Comparison of ENCODE assay signal across 18 cellular contexts in the genomic region with DNA sequence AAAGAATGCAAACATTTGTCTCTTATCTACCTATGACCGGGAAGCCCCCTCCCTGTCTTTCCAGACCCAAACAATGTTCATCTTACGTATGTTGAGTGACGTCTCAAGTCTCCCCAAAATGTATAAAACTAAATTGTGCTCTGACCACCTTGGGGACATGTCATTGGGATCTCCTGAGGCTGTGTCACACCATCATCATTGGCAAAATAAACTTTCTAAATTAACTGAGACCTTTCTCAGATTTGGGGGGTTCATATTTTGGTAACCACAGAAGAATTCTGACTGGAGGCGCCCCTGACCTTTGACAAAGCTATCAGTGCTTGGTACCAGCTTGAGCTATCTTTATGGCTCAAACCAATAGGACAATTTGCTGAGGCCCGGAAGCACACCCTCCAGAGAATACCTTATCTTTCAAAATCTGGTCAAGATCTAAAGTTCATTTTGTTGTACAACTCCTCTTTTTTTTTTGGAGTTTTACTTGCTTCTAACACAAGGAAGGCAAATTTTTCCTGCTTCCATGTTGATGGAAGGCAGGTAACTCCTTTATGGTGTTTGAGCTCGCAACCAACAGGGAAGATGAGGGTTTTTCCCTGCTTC. TPM values are rescaled to one million over a fixed set of nuclear protein-coding genes. Genes with fewer than 3 reads are reported as not detected.
A peak's percentile ranks its signal among the peaks of the same experiment; 100 is the strongest.
DNase-seq lines count a peak whose midpoint lies in the region; ATAC-seq, FAIRE-seq and TF ChIP-seq lines count a peak whose summit lies in the region.
"Had no signal": no experiment of that assay in that cellular context is flagged by ENCODE, and none has a peak within 500 bp of the region (broad histone marks: within the 10 kb centered on the region; RNA-seq: fewer than 3 reads in every experiment).

No MANE protein-coding gene starts in this region.

- peaks cover 5% of the 10 kb centered on the region for H3K9me3 ChIP-seq in H9 (ENCODE audit: control insufficient read depth, low read depth, low read length)
- H3K9me3 ChIP-seq in H1 (ENCODE audit: insufficient read depth in 2 of 2, low read depth in 1 of 2, low read length in 1 of 2), result no peaks in the 10 kb centered on the region
- H3K9me3 ChIP-seq in HepG2 (ENCODE audit: low read length), result peaks cover 16% of the 10 kb centered on the region
- H3K9me3 ChIP-seq in smooth muscle cell (replicated peaks; ENCODE audit: low read depth), result no peaks in the 10 kb centered on the region
- peaks cover 0 to 22% of the 10 kb centered on the region in 2 donors for H3K9me3 ChIP-seq in right atrium auricular region
- H3K9me3 ChIP-seq in spleen, result peaks cover 3 to 29% (median 25%) of the 10 kb centered on the region in 8 donors

- H2BK120ac ChIP-seq in H9 (ENCODE audit: low read depth, low read length, poor library complexity, severe bottlenecking), result no peak overlapping the region
- no peak overlapping the region for H2BK120ac ChIP-seq in H1 (replicated peaks; ENCODE audit: low read depth, low read length)

- H2BK15ac ChIP-seq in H9 (ENCODE audit: low read depth, low read length) (no peak overlapping the region), H1 (ENCODE audit: low read length) (no peak overlapping the region)

- TF ChIP-seq RAD21 in H1 (IDR thresholded peaks at IDR 0.05 in 1 of 2, conservative IDR thresholded peaks at IDR 0.05 in 1 of 2; ENCODE audit: low read depth in 2 of 2, low read length in 2 of 2) (no peak), HepG2 (CRISPR knock-in tag; IDR thresholded peaks at IDR 0.05) (no peak)

- peak; percentile 6; the same call in 1 of the 3 replicates for ATAC-seq in HepG2

- H3K18ac ChIP-seq in H9 (ENCODE audit: insufficient read length, low read depth, low read length) (no peak overlapping the region), H1 (ENCODE audit: extremely low read depth, low read length) (peak overlapping the region; percentile 25; the same call in 1 of the 2 replicates)

- H3K4me1 Mint-ChIP-seq in H9, result peaks cover 33 to 52% of the 10 kb centered on the region in 2 experiments
- H3K4me1 Mint-ChIP-seq: B cell had no signal

- H3K27me3 ChIP-seq in H9 (ENCODE audit: insufficient read depth, low read length) (no peaks in the 10 kb centered on the region), H1 (replicated peaks in 1 of 4; ENCODE audit: control insufficient read depth in 3 of 4, extremely low read depth in 1 of 4, insufficient read depth in 3 of 4, low read length in 3 of 4) (no peaks in the 10 kb centered on the region), HepG2 (ENCODE audit: control insufficient read depth in 1 of 2, insufficient read depth in 2 of 2, low read length in 2 of 2) (no peaks in the 10 kb centered on the region; a peak in 1 of 5 replicates), smooth muscle cell (ENCODE audit: low read depth) (no peaks in the 10 kb centered on the region), right atrium auricular region (no peaks in the 10 kb centered on the region), spleen (replicated peaks in 1 of 7) (peaks cover 0 to 12% (median 0%) of the 10 kb centered on the region in 7 donors)

- H4K8ac ChIP-seq in H9 (replicated peaks; ENCODE audit: insufficient read length, low read depth, low read length) (no peak overlapping the region), H1 (ENCODE audit: extremely low read depth, insufficient read depth, low read length) (no peak overlapping the region)

- TF ChIP-seq CTCF in H9 (conservative IDR thresholded peaks at IDR 0.05) (no peak), H1 (IDR thresholded peaks at IDR 0.05; ENCODE audit: control extremely low read depth in 1 of 3, insufficient read depth in 1 of 3, low read depth in 1 of 3, low read length in 3 of 3) (no peak), HepG2 (CRISPR knock-in tag; IDR thresholded peaks at IDR 0.05) (no peak), smooth muscle cell (IDR thresholded peaks at IDR 0.05; ENCODE audit: borderline replicate concordance, insufficient read depth, poor library complexity, severe bottlenecking) (no peak), right atrium auricular region (IDR thresholded peaks at IDR 0.05) (no peak), spleen (IDR thresholded peaks at IDR 0.05 in 8 of 11, conservative IDR thresholded peaks at IDR 0.05 in 3 of 11) (no peak)

- H3K4me3 ChIP-seq in H1 (ENCODE audit: extremely low read depth in 1 of 4, insufficient read depth in 2 of 4, low read depth in 3 of 4, low read length in 4 of 4) (peak overlapping the region in 1 of 4 experiments; percentile 17; a peak in 1 of 8 replicates), HepG2 (replicated peaks in 1 of 3; ENCODE audit: insufficient read depth in 1 of 3, low read depth in 2 of 3, low read length in 3 of 3) (peak overlapping the region; percentile 54 to 57 (median 56); a peak in 4 of 6 replicates), smooth muscle cell (peak overlapping the region; percentile 42), right atrium auricular region (no peak overlapping the region), spleen (no peak overlapping the region)
- H3K4me3 ChIP-seq: HAP-1 had no signal

- CTCF ChIA-PET in H1 (lab: Charles Lee; ENCODE audit: partially characterized antibody) (interaction anchor here (0.6 to 16.3 kb wide), 8 partner anchors 8 to 257 kb away, joined by 3 to 171 read pairs (median 4); partner anchors contain the start of gene ZNRF1), HepG2 (lab: Yijun Ruan, JAX; ENCODE audit: low intra/inter-chr PET ratio, low total read pairs) (no interaction called here)

- H3K14ac ChIP-seq in H9 (ENCODE audit: insufficient read depth, low read length) (no peak overlapping the region), H1 (ENCODE audit: insufficient read length) (no peak overlapping the region)

- TF ChIP-seq POLR2A in H1 (IDR thresholded peaks at IDR 0.05; ENCODE audit: control extremely low read depth in 1 of 2, low read depth in 2 of 2, low read length in 2 of 2) (no peak), HepG2 (IDR thresholded peaks at IDR 0.05; ENCODE audit: insufficient read depth in 1 of 2, low read depth in 2 of 2, low read length in 2 of 2) (no peak), spleen (IDR thresholded peaks at IDR 0.05) (no peak)

- H3K36me3 ChIP-seq in H1 (ENCODE audit: control insufficient read depth in 2 of 4, insufficient read depth in 4 of 4, low read length in 3 of 4), result peaks cover 0 to 3% (median 1%) of the 10 kb centered on the region in 4 experiments; a peak in 2 of 8 replicates
- no peaks in the 10 kb centered on the region; a peak in 1 of 5 replicates for H3K36me3 ChIP-seq in HepG2 (replicated peaks in 1 of 2; ENCODE audit: control insufficient read depth in 1 of 2, insufficient read depth in 2 of 2, low read length in 2 of 2)
- no peaks in the 10 kb centered on the region for H3K36me3 ChIP-seq in smooth muscle cell (ENCODE audit: low read depth)
- H3K36me3 ChIP-seq in right atrium auricular region, result no peaks in the 10 kb centered on the region
- H3K36me3 ChIP-seq in spleen, result no peaks in the 10 kb centered on the region
- H3K36me3 ChIP-seq: HAP-1 had no signal

- H2AFZ ChIP-seq in H9 (ENCODE audit: low read length), result no peak overlapping the region
- H2AFZ ChIP-seq in H1 (ENCODE audit: low read length), result 0 out of 2 replicates have a peak overlapping the region, but pooled peaks have one; percentile 17
- H2AFZ ChIP-seq in HepG2 (ENCODE audit: low read length), result peak overlapping the region; percentile 42
- no peak overlapping the region for H2AFZ ChIP-seq in smooth muscle cell (ENCODE audit: low read depth)

- no peak overlapping the region for H3T11ph ChIP-seq in H9 (ENCODE audit: low read length)

- H3K27me3 Mint-ChIP-seq in H9 (ENCODE audit: low read depth), result peaks cover 2% of the 10 kb centered on the region; the same call in 1 of the 2 replicates
- H3K27me3 Mint-ChIP-seq: B cell; CD4-positive, alpha-beta T cell had no signal

- H3K56ac ChIP-seq in H9 (ENCODE audit: insufficient read length, low read depth, low read length) (no peak overlapping the region), H1 (replicated peaks; ENCODE audit: insufficient read length, low read depth, low read length) (no peak overlapping the region)

- H3K79me2 ChIP-seq in H9 (ENCODE audit: insufficient read depth, low read length), result no peaks in the 10 kb centered on the region
- no peaks in the 10 kb centered on the region; a peak in 1 of 4 replicates for H3K79me2 ChIP-seq in H1 (ENCODE audit: control insufficient read depth in 1 of 2, insufficient read depth in 2 of 2, low read length in 2 of 2)
- H3K79me2 ChIP-seq in HepG2 (ENCODE audit: insufficient read depth, low read length), result peaks cover 30% of the 10 kb centered on the region
- H3K79me2 ChIP-seq in smooth muscle cell (ENCODE audit: low read depth), result no peaks in the 10 kb centered on the region

- in situ Hi-C loops in HepG2 (cut with HindIII; ENCODE audit: extremely low pct_ligation_motif_present, low pct_unique_long_range_greater_than_20kb), result no loop called here

- H2BK12ac ChIP-seq in H9 (ENCODE audit: insufficient read length, low read depth, low read length) (no peak overlapping the region), H1 (ENCODE audit: low read depth, low read length) (peak overlapping the region; percentile 85; the same call in 1 of the 2 replicates)

- H3K4me3 Mint-ChIP-seq in H9, result 0 out of 5 replicates have a peak overlapping the region, but pooled peaks of 1 of the 2 experiments have one; percentile 2
- H3K4me3 Mint-ChIP-seq: B cell; CD4-positive, alpha-beta T cell had no signal

- peak overlapping the region; percentile 34 to 95 (median 93); a peak in 6 of 7 replicates for H3K27ac Mint-ChIP-seq in H9
- H3K27ac Mint-ChIP-seq: B cell; CD4-positive, alpha-beta T cell had no signal

- H2AK5ac ChIP-seq in H9 (ENCODE audit: insufficient read length, low read length) (no peak overlapping the region), H1 (ENCODE audit: low read depth, low read length) (no peak overlapping the region)

- H2BK20ac ChIP-seq in H9 (ENCODE audit: low read depth, low read length, poor library complexity, severe bottlenecking) (no peak overlapping the region), H1 (ENCODE audit: low read length) (peak overlapping the region; percentile 86; the same call in 1 of the 2 replicates)

- no peak for DNase-seq in H9
- no peak for DNase-seq in H1 (ENCODE audit: low read depth in 1 of 2, low spot score in 2 of 2)
- DNase-seq in HepG2 (ENCODE audit: low spot score), result peak; percentile 51
- no peak for DNase-seq in smooth muscle cell (lab: John Stamatoyannopoulos, UW; ENCODE audit: unreplicated experiment)
- DNase-seq in right atrium auricular region (ENCODE audit: low spot score), result no peak
- no peak for DNase-seq in NCI-H146 treated with DMSO at 0.1 percent for 48 hours (lab: John Stamatoyannopoulos, UW; ENCODE audit: unreplicated experiment)
- no peak for DNase-seq in spleen
- DNase-seq: C1 segment of cervical spinal cord; CD4-positive, alpha-beta T cell; DND-41; GF-D8; IMR-90; KG1 had no signal

- no peak overlapping the region for H3K9ac ChIP-seq in H9 (ENCODE audit: extremely low read depth, insufficient read length, low read length)
- H3K9ac ChIP-seq in H1 (replicated peaks in 1 of 4; ENCODE audit: extremely low read depth in 1 of 4, low read depth in 3 of 4, low read length in 3 of 4), result no peak overlapping the region; a peak in 2 of 7 replicates
- peak overlapping the region; percentile 53 for H3K9ac ChIP-seq in HepG2 (ENCODE audit: insufficient read depth, low read depth, low read length)
- H3K9ac ChIP-seq in smooth muscle cell (ENCODE audit: low read depth), result no peak overlapping the region

- no TSS peak for BruUV-seq in HepG2 (replicated peaks; lab: Mats Ljungman, UMichigan)

- intact Hi-C loops in HepG2 (cut with micrococcal nuclease; ENCODE audit: unreplicated experiment) (no loop called here), spleen (cut with DNase I; ENCODE audit: low total_unique reads) (no loop called here)

- FAIRE-seq in H1 (lab: Jason Lieb, UNC), result peak; percentile 52
- peak; percentile 83 for FAIRE-seq in HepG2 (lab: Jason Lieb, UNC)
- FAIRE-seq: A204.1, D721Med had no signal

- H3K36me3 Mint-ChIP-seq in H9 (ENCODE audit: insufficient read depth in 1 of 3, low read depth in 3 of 3), result peaks cover 9 to 16% (median 12%) of the 10 kb centered on the region in 3 experiments

- POLR2A ChIA-PET in H1 (lab: Charles Lee; ENCODE audit: partially characterized antibody), result interaction anchor here (1.0 to 5.7 kb wide), 6 partner anchors 9 to 149 kb away, joined by 3 to 37 read pairs (median 4); partner anchors contain the start of gene ZNRF1
- POLR2A ChIA-PET in HepG2 (lab: Yijun Ruan, JAX), result interaction anchor here (0.9 to 2.3 kb wide), 4 partner anchors 8 to 127 kb away, joined by 4 to 9 read pairs (median 7); no protein-coding TSS in a partner anchor

- H3K23ac ChIP-seq in H9 (ENCODE audit: insufficient read length, low read depth, low read length), result no peak overlapping the region
- H3K23ac ChIP-seq in H1 (ENCODE audit: insufficient read length), result no peak overlapping the region

- H3K79me1 ChIP-seq in H9 (ENCODE audit: insufficient read depth, low read depth, low read length, poor library complexity, severe bottlenecking) (no peaks in the 10 kb centered on the region), H1 (ENCODE audit: low read depth, low read length) (peaks cover 3% of the 10 kb centered on the region; the same call in 1 of the 2 replicates)

- peaks cover 18 to 22% of the 10 kb centered on the region in 2 experiments for H3K9me3 Mint-ChIP-seq in H9

- H4K91ac ChIP-seq in H9 (ENCODE audit: insufficient read length, low read depth, low read length) (no peak overlapping the region), H1 (replicated peaks; ENCODE audit: insufficient read length, low read length) (no peak overlapping the region)

- H3K27ac ChIP-seq in H9 (ENCODE audit: insufficient read length, low read depth, low read length) (peak overlapping the region; percentile 34), H1 (ENCODE audit: low read depth, low read length) (no peak overlapping the region; the same call in 1 of the 2 replicates), HepG2 (ENCODE audit: extremely low read length, insufficient read depth, low read length) (peak overlapping the region; percentile 66), smooth muscle cell (ENCODE audit: low read depth) (no peak overlapping the region), right atrium auricular region (no peak overlapping the region), spleen (no peak overlapping the region)

- no peaks in the 10 kb centered on the region for H3K23me2 ChIP-seq in H9 (ENCODE audit: insufficient read length, low read depth, low read length, poor library complexity, severe bottlenecking)
- H3K23me2 ChIP-seq in H1 (ENCODE audit: low read depth, low read length), result no peaks in the 10 kb centered on the region

- H3K4ac ChIP-seq in H9 (ENCODE audit: low read depth, low read length) (no peak overlapping the region), H1 (replicated peaks; ENCODE audit: insufficient read length, low read depth, low read length) (no peak overlapping the region)

- H4K20me1 ChIP-seq in H9 (ENCODE audit: control insufficient read depth, insufficient read depth, insufficient read length) (no peaks in the 10 kb centered on the region), H1 (replicated peaks in 1 of 2; ENCODE audit: control insufficient read depth in 1 of 2, insufficient read depth in 2 of 2, low read length in 2 of 2) (no peaks in the 10 kb centered on the region), HepG2 (ENCODE audit: insufficient read depth, low read length) (no peaks in the 10 kb centered on the region), smooth muscle cell (ENCODE audit: low read depth) (no peaks in the 10 kb centered on the region)

- no CpG with 5 or more reads among the region's 6 CpGs for WGBS in H9 (ENCODE audit: extremely low coverage, insufficient read length, low lambda C conversion rate)
- WGBS in H1 (ENCODE audit: extremely low coverage in 1 of 2, insufficient coverage in 1 of 2, insufficient read length in 1 of 2, insufficient replicate concordance in 2 of 2, low coverage in 1 of 2, low lambda C conversion rate in 2 of 2, missing lambda C conversion rate in 1 of 2), 2 experiments, result 52% methylated on average over 6 of the region's 6 CpGs; no CpG with 5 or more reads in 1 of the 2 experiments
- WGBS in HepG2 (ENCODE audit: low lambda C conversion rate), result 10% methylated on average over 6 of the region's 6 CpGs
- WGBS in smooth muscle cell (ENCODE audit: low lambda C conversion rate), result 81% methylated on average over 6 of the region's 6 CpGs
- WGBS in spleen, 5 donors, result 85 to 93% (median 91%) methylated on average over 6 of the region's 6 CpGs

- no peak overlapping the region for H3K4me2 ChIP-seq in H9 (ENCODE audit: insufficient read depth, insufficient read length, low read length)
- H3K4me2 ChIP-seq in H1 (ENCODE audit: insufficient read depth in 1 of 2, low read depth in 2 of 2, low read length in 2 of 2), result peak overlapping the region; percentile 41 to 58; a peak in 3 of 4 replicates
- peak overlapping the region; percentile 70 for H3K4me2 ChIP-seq in HepG2 (ENCODE audit: low read depth, low read length)
- H3K4me2 ChIP-seq in smooth muscle cell, result no peak overlapping the region

- H2BK5ac ChIP-seq in H9 (ENCODE audit: insufficient read length, low read length), result no peak overlapping the region
- peak overlapping the region; percentile 61; the same call in 1 of the 2 replicates for H2BK5ac ChIP-seq in H1 (ENCODE audit: low read depth, low read length)

- no peak overlapping the region for H4K5ac ChIP-seq in H9 (ENCODE audit: insufficient read length, low read depth, low read length)
- no peak overlapping the region for H4K5ac ChIP-seq in H1 (ENCODE audit: insufficient read length, low read depth, low read length)

- peaks cover 2% of the 10 kb centered on the region; the same call in 1 of the 2 replicates for H3K4me1 ChIP-seq in H9 (ENCODE audit: insufficient read depth, low read length)
- peaks cover 9 to 17% (median 11%) of the 10 kb centered on the region in 4 experiments for H3K4me1 ChIP-seq in H1 (replicated peaks in 1 of 4; ENCODE audit: control insufficient read depth in 3 of 4, insufficient read depth in 4 of 4, low read length in 3 of 4)
- H3K4me1 ChIP-seq in HepG2 (ENCODE audit: insufficient read depth, low read length), result peaks cover 53% of the 10 kb centered on the region
- H3K4me1 ChIP-seq in smooth muscle cell (ENCODE audit: low read depth), result peaks cover 18% of the 10 kb centered on the region
- peaks cover 0 to 20% of the 10 kb centered on the region in 2 donors for H3K4me1 ChIP-seq in right atrium auricular region
- peaks cover 0 to 14% (median 3%) of the 10 kb centered on the region in 6 donors for H3K4me1 ChIP-seq in spleen

- H3F3A ChIP-seq in smooth muscle cell (ENCODE audit: low read depth), result no peaks in the 10 kb centered on the region

- TF ChIP-seq EP300 in H1 (IDR thresholded peaks at IDR 0.05; ENCODE audit: borderline replicate concordance in 1 of 2, low read depth in 2 of 2, low read length in 2 of 2), result no peak
- 0 out of 4 replicates have a peak, but pooled peaks of 1 of the 2 experiments have one; percentile 33 for TF ChIP-seq EP300 in HepG2 (IDR thresholded peaks at IDR 0.05; ENCODE audit: low read depth in 2 of 2, low read length in 2 of 2)
- no peak for TF ChIP-seq EP300 in HepG2 (CRISPR knock-in tag; IDR thresholded peaks at IDR 0.05; ENCODE audit: borderline replicate concordance)

RNA-seq across cellular contexts. Expression of gene LDHD, which starts 2.5 kb away (rescaled TPM):
- 14.5 and 14.7 TPM in 2 replicates for total RNA-seq in H9 (2021)
- total RNA-seq in H1 (2021; fragmentation: NEBNext Ultra II Directional; extraction: Animal tissue kit (Norgen Biotek cat#: 25700)), result 14.7 and 14.9 TPM in 2 replicates
- polyA plus RNA-seq in H1 (2011; rRNA removed), result 18.2 and 43.1 TPM in 2 replicates
- 35.2 TPM for polyA plus RNA-seq in H1 (2011; cell fraction: cytosol; rRNA removed)
- polyA plus RNA-seq in H1 (2011; cell fraction: nucleus; rRNA removed), result 71.5 TPM
- polyA plus RNA-seq in H1 (2012, experiment 1 of 2), result 7.7 to 14.3 TPM (median 11.1 TPM) in 4 replicates
- 8.7 TPM for polyA plus RNA-seq in H1 (2012, experiment 2 of 2)
- 1.8 TPM for polyA plus RNA-seq in H1 (2013, experiment 1 of 2)
- polyA plus RNA-seq in H1 (2013, experiment 2 of 2), result 1.2 TPM
- 6.8 and 8.6 TPM in 2 replicates for polyA minus RNA-seq in H1 (2011; rRNA and poly(A)+ RNA removed)
- polyA minus RNA-seq in H1 (2011; cell fraction: cytosol; rRNA and poly(A)+ RNA removed), result 18.0 TPM
- polyA minus RNA-seq in H1 (2011; cell fraction: nucleus; rRNA and poly(A)+ RNA removed), result 38.5 TPM
- total RNA-seq in HepG2 (2016; rRNA removed; fragmentation: Illumina TruSeq; extraction: Trizol), result 9.1 and 9.3 TPM in 2 replicates
- 0.62 and 0.71 TPM in 2 replicates for total RNA-seq in HepG2 (2016; cell fraction: cytosol; rRNA removed; fragmentation: Illumina TruSeq; extraction: Trizol; ENCODE audit: low read depth)
- 8.4 and 10.2 TPM in 2 replicates for total RNA-seq in HepG2 (2016; cell fraction: insoluble cytoplasmic fraction; rRNA removed; fragmentation: Illumina TruSeq; extraction: Trizol)
- 1.7 and 2.0 TPM in 2 replicates for total RNA-seq in HepG2 (2016; cell fraction: membrane; rRNA removed; fragmentation: Illumina TruSeq; extraction: Trizol)
- total RNA-seq in HepG2 (2016; cell fraction: nucleus; rRNA removed; fragmentation: Illumina TruSeq; extraction: Trizol), result 7.0 and 9.0 TPM in 2 replicates
- polyA plus RNA-seq in HepG2 (2011; rRNA removed), result 9.8 and 12.1 TPM in 2 replicates
- polyA plus RNA-seq in HepG2 (2011; cell fraction: cytosol; rRNA removed), result 7.9 and 13.1 TPM in 2 replicates
- 32.0 and 36.9 TPM in 2 replicates for polyA plus RNA-seq in HepG2 (2011; cell fraction: nucleus; rRNA removed)
- polyA plus RNA-seq in HepG2 (2012), result 5.5 and 7.8 TPM in 2 replicates
- 0.62 and 0.71 TPM in 2 replicates for polyA plus RNA-seq in HepG2 (2016; cell fraction: cytosol; fragmentation: Illumina TruSeq; extraction: Trizol; ENCODE audit: low read depth)
- 7.5 and 8.7 TPM in 2 replicates for polyA plus RNA-seq in HepG2 (2016; cell fraction: insoluble cytoplasmic fraction; fragmentation: Illumina TruSeq; extraction: Trizol; ENCODE audit: low read depth)
- polyA plus RNA-seq in HepG2 (2016; cell fraction: membrane; fragmentation: Illumina TruSeq; extraction: Trizol; ENCODE audit: low read depth), result 1.4 and 1.6 TPM in 2 replicates
- 12.5 and 13.2 TPM in 2 replicates for polyA plus RNA-seq in HepG2 (2016; cell fraction: nucleus; fragmentation: Illumina TruSeq; extraction: Trizol; ENCODE audit: insufficient read depth, low read depth)
- polyA minus RNA-seq in HepG2 (2011; rRNA and poly(A)+ RNA removed; ENCODE audit: low replicate concordance), result 0.56 and 16.0 TPM in 2 replicates
- 5.1 and 5.6 TPM in 2 replicates for polyA minus RNA-seq in HepG2 (2011; cell fraction: cytosol; rRNA and poly(A)+ RNA removed)
- polyA minus RNA-seq in HepG2 (2011; cell fraction: nucleus; rRNA and poly(A)+ RNA removed), result 11.2 and 12.2 TPM in 2 replicates
- total RNA-seq in smooth muscle cell, result 0.67 and 0.85 TPM in 2 replicates
- 1.2 and 1.5 TPM in 2 replicates for polyA plus RNA-seq in smooth muscle cell
- 10 to 100 TPM; 28.8 to 65.6 TPM for total RNA-seq in right atrium auricular region
- 1 to 10 TPM in 5 of 7 donors, under 1 TPM in 2; 0.76 to 3.3 (median 1.5) TPM for total RNA-seq in spleen
- polyA plus RNA-seq in spleen, result 1 to 10 TPM in 1 of 3 donors, under 1 TPM in 2; 0.53 to 1.1 (median 0.57) TPM
- total RNA-seq: B cell; CD4-positive, alpha-beta T cell; HT1080 had no signal

RNA-seq across cellular contexts. Expression of gene ZFP1, which starts 29.3 kb away (rescaled TPM):
- 13.7 and 15.3 TPM in 2 replicates for total RNA-seq in H9 (2021)
- 11.2 and 12.2 TPM in 2 replicates for total RNA-seq in H1 (2021; fragmentation: NEBNext Ultra II Directional; extraction: Animal tissue kit (Norgen Biotek cat#: 25700))
- polyA plus RNA-seq in H1 (2011; rRNA removed), result 2.2 and 4.0 TPM in 2 replicates
- polyA plus RNA-seq in H1 (2011; cell fraction: cytosol; rRNA removed), result 4.0 TPM
- 4.3 TPM for polyA plus RNA-seq in H1 (2011; cell fraction: nucleus; rRNA removed)
- 5.4 to 6.7 TPM (median 5.6 TPM) in 4 replicates for polyA plus RNA-seq in H1 (2012, experiment 1 of 2)
- polyA plus RNA-seq in H1 (2012, experiment 2 of 2), result 0.64 TPM
- polyA plus RNA-seq in H1 (2013, experiment 1 of 2), result 5.5 TPM
- 5.5 TPM for polyA plus RNA-seq in H1 (2013, experiment 2 of 2)
- polyA minus RNA-seq in H1 (2011; rRNA and poly(A)+ RNA removed), result 9.4 and 15.2 TPM in 2 replicates
- polyA minus RNA-seq in H1 (2011; cell fraction: cytosol; rRNA and poly(A)+ RNA removed), result 12.6 TPM
- polyA minus RNA-seq in H1 (2011; cell fraction: nucleus; rRNA and poly(A)+ RNA removed), result 19.2 TPM
- total RNA-seq in HepG2 (2016; rRNA removed; fragmentation: Illumina TruSeq; extraction: Trizol), result 14.0 and 18.8 TPM in 2 replicates
- total RNA-seq in HepG2 (2016; cell fraction: cytosol; rRNA removed; fragmentation: Illumina TruSeq; extraction: Trizol; ENCODE audit: low read depth), result 2.3 TPM in 2 replicates
- total RNA-seq in HepG2 (2016; cell fraction: insoluble cytoplasmic fraction; rRNA removed; fragmentation: Illumina TruSeq; extraction: Trizol), result 13.8 and 20.4 TPM in 2 replicates
- total RNA-seq in HepG2 (2016; cell fraction: membrane; rRNA removed; fragmentation: Illumina TruSeq; extraction: Trizol), result 8.4 and 9.4 TPM in 2 replicates
- 13.2 and 13.5 TPM in 2 replicates for total RNA-seq in HepG2 (2016; cell fraction: nucleus; rRNA removed; fragmentation: Illumina TruSeq; extraction: Trizol)
- 6.6 and 8.3 TPM in 2 replicates for polyA plus RNA-seq in HepG2 (2011; rRNA removed)
- polyA plus RNA-seq in HepG2 (2011; cell fraction: cytosol; rRNA removed), result 3.6 and 6.5 TPM in 2 replicates
- polyA plus RNA-seq in HepG2 (2011; cell fraction: nucleus; rRNA removed), result 4.8 TPM in 2 replicates
- polyA plus RNA-seq in HepG2 (2012), result 9.9 and 11.6 TPM in 2 replicates
- 0.85 and 1.1 TPM in 2 replicates for polyA plus RNA-seq in HepG2 (2016; cell fraction: cytosol; fragmentation: Illumina TruSeq; extraction: Trizol; ENCODE audit: low read depth)
- polyA plus RNA-seq in HepG2 (2016; cell fraction: insoluble cytoplasmic fraction; fragmentation: Illumina TruSeq; extraction: Trizol; ENCODE audit: low read depth), result 14.9 and 16.4 TPM in 2 replicates
- polyA plus RNA-seq in HepG2 (2016; cell fraction: membrane; fragmentation: Illumina TruSeq; extraction: Trizol; ENCODE audit: low read depth), result 3.1 and 3.8 TPM in 2 replicates
- polyA plus RNA-seq in HepG2 (2016; cell fraction: nucleus; fragmentation: Illumina TruSeq; extraction: Trizol; ENCODE audit: insufficient read depth, low read depth), result 13.5 and 13.6 TPM in 2 replicates
- polyA minus RNA-seq in HepG2 (2011; rRNA and poly(A)+ RNA removed; ENCODE audit: low replicate concordance), result 9.0 and 12.5 TPM in 2 replicates
- 14.7 and 14.8 TPM in 2 replicates for polyA minus RNA-seq in HepG2 (2011; cell fraction: cytosol; rRNA and poly(A)+ RNA removed)
- 12.1 and 16.3 TPM in 2 replicates for polyA minus RNA-seq in HepG2 (2011; cell fraction: nucleus; rRNA and poly(A)+ RNA removed)
- total RNA-seq in smooth muscle cell, result 15.0 and 29.0 TPM in 2 replicates
- 12.5 and 12.6 TPM in 2 replicates for polyA plus RNA-seq in smooth muscle cell
- total RNA-seq in right atrium auricular region, result 1 to 10 TPM; 8.6 to 8.8 TPM
- total RNA-seq in spleen, result 10 to 100 TPM in 1 of 7 donors, 1 to 10 TPM in 6; 8.3 to 11.4 (median 9.1) TPM
- 1 to 10 TPM; 3.1 to 4.2 (median 3.6) TPM for polyA plus RNA-seq in spleen

Comparison
In these comparisons a context has a peak if more than half of its experiments do, and no peak if none do; other contexts are left out.
1. H2AFZ ChIP-seq: peak in H1 (single experiment) and HepG2 (single experiment); none in H9 (single experiment) and smooth muscle cell (single experiment).
2. H3K27ac ChIP-seq: peak in H9 (single experiment) and HepG2 (single experiment); none in H1 (single experiment), smooth muscle cell (single experiment), right atrium auricular region (0 of 2) and spleen (0 of 8).
3. H3K4me2 ChIP-seq: peak in H1 (2 of 2) and HepG2 (single experiment); none in H9 (single experiment) and smooth muscle cell (single experiment).
4. H3K4me3 ChIP-seq: peak in HepG2 (3 of 3) and smooth muscle cell (single experiment); none in right atrium auricular region (0 of 2) and spleen (0 of 8).